In genomic region chr14:90676859-90677258, GRCh38 we compare ENCODE assay signal across 13 cellular contexts.
DNase-seq lines count a peak whose midpoint lies in the region; ATAC-seq lines count a peak whose summit lies in the region.
"Had no signal": no experiment of that assay in that cellular context is flagged by ENCODE, and none has a peak within 500 bp of the region (broad histone marks: within the 10 kb centered on the region; RNA-seq: fewer than 3 reads in every experiment).

No MANE protein-coding gene starts in this region.

- H3K4me1 Mint-ChIP-seq in activated CD8-positive, alpha-beta T cell treated with anti-CD3 and anti-CD28 coated beads, Interleukin-2, amount 10 ng/mL, durations not matched to agents 7 days and 5 days (ENCODE audit: low read depth) = peaks cover 45% of the 10 kb centered on the region
- H3K4me1 Mint-ChIP-seq: endodermal cell had no signal

- no peak overlapping the region for H2AFZ ChIP-seq in GM23248

- WGBS in GM23248 (ENCODE audit: low coverage in 1 of 2, low lambda C conversion rate in 2 of 2, missing lambda C conversion rate in 2 of 2), 2 experiments = 60 to 61% methylated on average over 7 of the region's 7 CpGs

- in situ Hi-C loops in GM23248 (cut with MboI) = no loop called here

- no peak overlapping the region for H3K9ac ChIP-seq in GM23248

- peak overlapping the region; percentile 69 for H3K27ac ChIP-seq in GM23248
- H3K27ac ChIP-seq: body of pancreas, prostate gland had no signal

- no peak for ATAC-seq in activated CD8-positive, alpha-beta T cell treated with anti-CD3 and anti-CD28 coated beads, Interleukin-2, amount 10 ng/mL, durations not matched to agents 7 days and 5 days
- ATAC-seq: body of pancreas had no signal

- CTCF ChIA-PET in activated CD8-positive, alpha-beta T cell treated with anti-CD3 and anti-CD28 coated beads, Interleukin-2, amount 10 ng/mL, durations not matched to agents 7 days and 5 days (lab: Charles Lee) = interaction anchor here (1.1 to 1.5 kb wide), 2 partner anchors 21 to 277 kb away, joined by 3 to 9 read pairs; no protein-coding TSS in a partner anchor

- H3K36me3 Mint-ChIP-seq in activated CD8-positive, alpha-beta T cell treated with anti-CD3 and anti-CD28 coated beads, Interleukin-2, amount 10 ng/mL, durations not matched to agents 7 days and 5 days (ENCODE audit: low read depth) = no peaks in the 10 kb centered on the region

- H3K4me3 Mint-ChIP-seq in activated CD8-positive, alpha-beta T cell treated with anti-CD3 and anti-CD28 coated beads, Interleukin-2, amount 10 ng/mL, durations not matched to agents 7 days and 5 days = no peak overlapping the region
- H3K4me3 Mint-ChIP-seq: endodermal cell had no signal

- H3F3A ChIP-seq in GM23248 (ENCODE audit: insufficient read depth) = peaks cover 34% of the 10 kb centered on the region

- no peaks in the 10 kb centered on the region for H3K36me3 ChIP-seq in GM23248 (ENCODE audit: low read depth)
- H3K36me3 ChIP-seq: prostate gland had no signal

- no peaks in the 10 kb centered on the region for H3K9me3 Mint-ChIP-seq in activated CD8-positive, alpha-beta T cell treated with anti-CD3 and anti-CD28 coated beads, Interleukin-2, amount 10 ng/mL, durations not matched to agents 7 days and 5 days (ENCODE audit: insufficient read depth)
- H3K9me3 Mint-ChIP-seq: endodermal cell had no signal

- H3K4me3 ChIP-seq in GM23248 (no peak overlapping the region), skeletal muscle cell (ENCODE audit: low read depth, low read length) (no peak overlapping the region)
- H3K4me3 ChIP-seq: body of pancreas, prostate gland had no signal

- peak overlapping the region; percentile 92 for H3K27ac Mint-ChIP-seq in activated CD8-positive, alpha-beta T cell treated with anti-CD3 and anti-CD28 coated beads, Interleukin-2, amount 10 ng/mL, durations not matched to agents 7 days and 5 days
- H3K27ac Mint-ChIP-seq: endodermal cell had no signal

- no peaks in the 10 kb centered on the region for H4K20me1 ChIP-seq in GM23248 (ENCODE audit: insufficient read depth)

- H3K9me3 ChIP-seq in GM23248 (ENCODE audit: low read depth) = no peaks in the 10 kb centered on the region
- H3K9me3 ChIP-seq: body of pancreas, Caco-2, prostate gland had no signal

- H3K27me3 ChIP-seq in GM23248 (replicated peaks; ENCODE audit: insufficient read depth) = no peaks in the 10 kb centered on the region
- H3K27me3 ChIP-seq: body of pancreas had no signal

- DNase-seq in GM23248 (peak; percentile 65), fibroblast of gingiva (ENCODE audit: low read depth) (peak; percentile 21), skeletal muscle cell (ENCODE audit: low read depth) (peak; percentile 53), NOMO-1 (lab: John Stamatoyannopoulos, UW; ENCODE audit: unreplicated experiment in 2 of 2) (no peak), OCI-M2 (lab: John Stamatoyannopoulos, UW; ENCODE audit: unreplicated experiment) (no peak)
- no peak for DNase-seq in activated CD8-positive, alpha-beta T cell treated with anti-CD3 and anti-CD28 coated beads, Interleukin-2, amount 10 ng/mL, durations not matched to agents 7 days and 5 days
- DNase-seq in activated CD8-positive, alpha-beta memory T cell treated with anti-CD3 and anti-CD28 coated beads, Interleukin-2, amount 50 U/mL, for 4 hours = no peak
- DNase-seq: body of pancreas, Caco-2, endodermal cell, midbrain, substantia nigra had no signal

- H3K79me2 ChIP-seq in GM23248 (ENCODE audit: insufficient read depth) = no peaks in the 10 kb centered on the region

- H3K27me3 Mint-ChIP-seq in activated CD8-positive, alpha-beta T cell treated with anti-CD3 and anti-CD28 coated beads, Interleukin-2, amount 10 ng/mL, durations not matched to agents 7 days and 5 days (ENCODE audit: low read depth) = no peaks in the 10 kb centered on the region

- H3K4me2 ChIP-seq in GM23248 (ENCODE audit: unreplicated experiment) = peak overlapping the region; percentile 67

- H3K4me1 ChIP-seq in GM23248 (ENCODE audit: insufficient read depth) = peaks cover 41% of the 10 kb centered on the region
- H3K4me1 ChIP-seq: body of pancreas, Caco-2, prostate gland had no signal

- POLR2A ChIA-PET in activated CD8-positive, alpha-beta T cell treated with anti-CD3 and anti-CD28 coated beads, Interleukin-2, amount 10 ng/mL, durations not matched to agents 7 days and 5 days (lab: Charles Lee) = interaction anchor here (1.5 kb wide), 1 partner anchor 11 kb away, joined by 3 read pairs; no protein-coding TSS in a partner anchor

- H3K9me2 ChIP-seq in GM23248 (ENCODE audit: insufficient read depth) = no peaks in the 10 kb centered on the region

Comparison
In these comparisons a context has a peak if more than half of its experiments do, and no peak if none do; other contexts are left out.
1. DNase-seq: peak in GM23248 (single experiment), fibroblast of gingiva (single experiment) and skeletal muscle cell (single experiment); none in activated CD8-positive, alpha-beta T cell treated with anti-CD3 and anti-CD28 coated beads, Interleukin-2, amount 10 ng/mL, durations not matched to agents 7 days and 5 days (single experiment), activated CD8-positive, alpha-beta memory T cell treated with anti-CD3 and anti-CD28 coated beads, Interleukin-2, amount 50 U/mL, for 4 hours (single experiment), NOMO-1 (0 of 2) and OCI-M2 (single experiment).